8 cellular contexts compared by ENCODE assay signal in genomic region chr6:43181621-43181941, GRCh38. TPM values are rescaled to one million over a fixed set of nuclear protein-coding genes. Genes with fewer than 3 reads are reported as not detected.
DNase-seq lines count a peak whose midpoint lies in the region; ATAC-seq and TF ChIP-seq lines count a peak whose summit lies in the region.

No MANE protein-coding gene starts in this region.

- CTCF ChIA-PET in BJ (lab: Yijun Ruan, JAX): interaction anchor here (1.1 to 2.6 kb wide), 2 partner anchors 8 to 48 kb away, joined by 3 to 9 read pairs; partner anchors contain the start of gene DNPH1

- H3K27ac Mint-ChIP-seq in natural killer cell treated with Interleukin-12 subunit alpha and Interleukin-12 subunit beta and Interleukin-15 and Interleukin-18, amount 100 ng/mL, for 72 hours: peak overlapping the region; percentile 85 to 89

- no peaks in the 10 kb centered on the region for H4K20me1 ChIP-seq in Karpas-422 (ENCODE audit: insufficient read depth, low read depth, low read length)

- peak overlapping the region; percentile 2; the same call in 1 of the 2 replicates for H2AFZ ChIP-seq in Karpas-422 (ENCODE audit: low read length)

- H3K27ac ChIP-seq in Karpas-422 (ENCODE audit: low read length): peak overlapping the region; percentile 75
- H3K27ac ChIP-seq in coronary artery: peak overlapping the region; percentile 71 to 85

- H3K9me2 ChIP-seq in Karpas-422 (replicated peaks; ENCODE audit: insufficient read depth, low read length): no peaks in the 10 kb centered on the region

- H3K4me1 ChIP-seq in Karpas-422 (ENCODE audit: low read length): peaks cover 25% of the 10 kb centered on the region

- H3K9me3 Mint-ChIP-seq in natural killer cell treated with Interleukin-12 subunit alpha and Interleukin-12 subunit beta and Interleukin-15 and Interleukin-18, amount 100 ng/mL, for 72 hours: no peaks in the 10 kb centered on the region

- peaks cover 29% of the 10 kb centered on the region for H3K79me2 ChIP-seq in Karpas-422 (ENCODE audit: low read length)

- no peaks in the 10 kb centered on the region for H3K27me3 Mint-ChIP-seq in natural killer cell treated with Interleukin-12 subunit alpha and Interleukin-12 subunit beta and Interleukin-15 and Interleukin-18, amount 100 ng/mL, for 72 hours

- DNase-seq in BJ (ENCODE audit: low read depth) (no peak), Karpas-422 (no peak), coronary artery (ENCODE audit: low spot score) (no peak), GM19240 (ENCODE audit: insufficient read length, low spot score) (no peak), RPMI8226 (no peak)
- no peak for DNase-seq in natural killer cell treated with Interleukin-12 subunit alpha and Interleukin-12 subunit beta and Interleukin-15 and Interleukin-18, amount 100 ng/mL, for 72 hours (ENCODE audit: low spot score)

- H3K4me3 Mint-ChIP-seq in natural killer cell treated with Interleukin-12 subunit alpha and Interleukin-12 subunit beta and Interleukin-15 and Interleukin-18, amount 100 ng/mL, for 72 hours: peak overlapping the region; percentile 99

- H3K36me3 ChIP-seq in BJ (ENCODE audit: control insufficient read depth, insufficient read depth, low read length) (peaks cover 25% of the 10 kb centered on the region), Karpas-422 (ENCODE audit: insufficient read depth, low read length) (peaks cover 10% of the 10 kb centered on the region)

- peak overlapping the region; percentile 93 for H3K4me2 ChIP-seq in Karpas-422 (ENCODE audit: low read depth, low read length, poor library complexity, severe bottlenecking)

- H3K4me1 Mint-ChIP-seq in natural killer cell treated with Interleukin-12 subunit alpha and Interleukin-12 subunit beta and Interleukin-15 and Interleukin-18, amount 100 ng/mL, for 72 hours (ENCODE audit: low read depth in 2 of 2): peaks cover 30 to 41% of the 10 kb centered on the region in 2 donors

- peak overlapping the region; percentile 89 for H3K9ac ChIP-seq in Karpas-422 (ENCODE audit: low read length)

- peaks cover 7% of the 10 kb centered on the region for H3K36me3 Mint-ChIP-seq in natural killer cell treated with Interleukin-12 subunit alpha and Interleukin-12 subunit beta and Interleukin-15 and Interleukin-18, amount 100 ng/mL, for 72 hours

- peak overlapping the region; percentile 77 for H3K4me3 ChIP-seq in BJ (ENCODE audit: low read depth, low read length)
- H3K4me3 ChIP-seq in Karpas-422 (ENCODE audit: low read length): peak overlapping the region; percentile 97
- H3K4me3 ChIP-seq in coronary artery: peak overlapping the region; percentile 81

- no peak for ATAC-seq in natural killer cell treated with Interleukin-12 subunit alpha and Interleukin-12 subunit beta and Interleukin-15 and Interleukin-18, amount 100 ng/mL, for 72 hours
- ATAC-seq in HG02759 (IDR thresholded peaks at IDR 0.05; ENCODE audit: unreplicated experiment) (no peak), HG02938 (IDR thresholded peaks at IDR 0.05; ENCODE audit: unreplicated experiment) (no peak)

- POLR2A ChIA-PET in BJ (lab: Charles Lee): no interaction called here

- no peak for TF ChIP-seq CTCF in BJ (IDR thresholded peaks at IDR 0.05; ENCODE audit: insufficient read depth, low read depth, low read length)
- no peak for TF ChIP-seq CTCF in coronary artery (IDR thresholded peaks at IDR 0.05)

- no peaks in the 10 kb centered on the region for H3K27me3 ChIP-seq in BJ (ENCODE audit: control insufficient read depth, insufficient read depth, low read length)
- no peaks in the 10 kb centered on the region for H3K27me3 ChIP-seq in Karpas-422 (ENCODE audit: low read length)

- H3K9me3 ChIP-seq in Karpas-422 (ENCODE audit: low read length): no peaks in the 10 kb centered on the region

RNA-seq across cellular contexts. Expression of gene CUL9, which starts 0.4 kb away (rescaled TPM):
- polyA plus RNA-seq in BJ (2011; rRNA removed): 9.7 and 12.4 TPM in 2 replicates
- polyA minus RNA-seq in BJ (2011; rRNA and poly(A)+ RNA removed): 8.4 and 12.5 TPM in 2 replicates
- 34.9 and 64.6 TPM in 2 replicates for total RNA-seq in Karpas-422 (2014; rRNA removed; shearing (Covaris generic); ENCODE audit: low replicate concordance)
- 10 to 100 TPM; 41.5 to 85.8 TPM for total RNA-seq in natural killer cell treated with Interleukin-12 subunit alpha and Interleukin-12 subunit beta and Interleukin-15 and Interleukin-18, amount 100 ng/mL, for 72 hours

RNA-seq across cellular contexts. Expression of gene SRF, which starts 10.5 kb away (rescaled TPM):
- 34.8 and 50.5 TPM in 2 replicates for polyA plus RNA-seq in BJ (2011; rRNA removed)
- polyA minus RNA-seq in BJ (2011; rRNA and poly(A)+ RNA removed): 36.2 and 50.9 TPM in 2 replicates
- 27.4 and 42.5 TPM in 2 replicates for total RNA-seq in Karpas-422 (2014; rRNA removed; shearing (Covaris generic); ENCODE audit: low replicate concordance)
- total RNA-seq in natural killer cell treated with Interleukin-12 subunit alpha and Interleukin-12 subunit beta and Interleukin-15 and Interleukin-18, amount 100 ng/mL, for 72 hours: 10 to 100 TPM; 56.8 to 70.4 TPM

RNA-seq across cellular contexts. Expression of gene DNPH1, which starts 47.7 kb away (rescaled TPM):
- polyA plus RNA-seq in BJ (2011; rRNA removed): 48.6 and 63.9 TPM in 2 replicates
- polyA minus RNA-seq in BJ (2011; rRNA and poly(A)+ RNA removed): 4.9 and 6.6 TPM in 2 replicates
- 59.0 and 157 TPM in 2 replicates for total RNA-seq in Karpas-422 (2014; rRNA removed; shearing (Covaris generic); ENCODE audit: low replicate concordance)
- total RNA-seq in natural killer cell treated with Interleukin-12 subunit alpha and Interleukin-12 subunit beta and Interleukin-15 and Interleukin-18, amount 100 ng/mL, for 72 hours: 10 to 100 TPM; 15.0 to 32.5 TPM
